Comparison of ENCODE assay signal across 15 cellular contexts in genomic region chr2:200735061-200735460, GRCh38.
A peak's percentile ranks its signal among the peaks of the same experiment; 100 is the strongest.
DNase-seq lines count a peak whose midpoint lies in the region; ATAC-seq and TF ChIP-seq lines count a peak whose summit lies in the region.
"Had no signal": no experiment of that assay in that cellular context is flagged by ENCODE, and none has a peak within 500 bp of the region (broad histone marks: within the 10 kb centered on the region; RNA-seq: fewer than 3 reads in every experiment).

No MANE protein-coding gene starts in this region.

- H3K79me2 ChIP-seq in SK-N-SH (ENCODE audit: insufficient read depth) (no peaks in the 10 kb centered on the region), trophoblast cell (ENCODE audit: control insufficient read depth, insufficient read depth, low read length, poor library complexity) (no peaks in the 10 kb centered on the region)

- H3K4me1 ChIP-seq in SK-N-SH (ENCODE audit: control insufficient read depth in 1 of 2, insufficient read depth in 2 of 2, low read depth in 1 of 2, low read length in 1 of 2) (peaks cover 0 to 7% of the 10 kb centered on the region in 2 experiments; a peak in 2 of 4 replicates), trophoblast cell (ENCODE audit: control insufficient read depth in 1 of 2, insufficient read depth in 2 of 2, low read length in 2 of 2) (no peaks in the 10 kb centered on the region)
- H3K4me1 ChIP-seq: SJCRH30 had no signal

- H3K14ac ChIP-seq in trophoblast cell (ENCODE audit: low read length) = no peak overlapping the region

- POLR2A ChIA-PET in SK-N-SH (lab: Yijun Ruan, JAX) = no interaction called here

- H3K27me3 ChIP-seq in SK-N-SH (ENCODE audit: insufficient read depth) = no peaks in the 10 kb centered on the region
- H3K27me3 ChIP-seq in trophoblast cell (ENCODE audit: insufficient read depth, low read length) = no peaks in the 10 kb centered on the region
- H3K27me3 ChIP-seq: SJCRH30 had no signal

- H3K79me1 ChIP-seq in trophoblast cell (ENCODE audit: low read length) = no peaks in the 10 kb centered on the region

- H3K9ac ChIP-seq in SK-N-SH = no peak overlapping the region
- no peak overlapping the region for H3K9ac ChIP-seq in trophoblast cell (ENCODE audit: low read length)

- no peak overlapping the region for H3K4ac ChIP-seq in trophoblast cell (ENCODE audit: low read depth, low read length)

- no peak for TF ChIP-seq RAD21 in SK-N-SH (IDR thresholded peaks at IDR 0.05; ENCODE audit: low read length)

- no peaks in the 10 kb centered on the region for H3K36me3 ChIP-seq in SK-N-SH (replicated peaks in 1 of 2; ENCODE audit: control insufficient read depth in 1 of 2, insufficient read depth in 2 of 2, low read length in 1 of 2)
- H3K36me3 ChIP-seq in trophoblast cell (ENCODE audit: control insufficient read depth in 1 of 2, insufficient read depth in 2 of 2, low read length in 2 of 2) = no peaks in the 10 kb centered on the region
- H3K36me3 ChIP-seq: SJCRH30, tibial artery had no signal

- H4K12ac ChIP-seq in trophoblast cell (ENCODE audit: low read depth, low read length) = no peak overlapping the region

- no peak overlapping the region for H4K8ac ChIP-seq in trophoblast cell (ENCODE audit: low read depth, low read length)

- CTCF ChIA-PET in SK-N-SH (lab: Yijun Ruan, JAX) = interaction anchor here (0.6 to 14.9 kb wide), 17 partner anchors 9 to 764 kb away, joined by 3 to 230 read pairs (median 4); no protein-coding TSS in a partner anchor

- H2AK5ac ChIP-seq in trophoblast cell (ENCODE audit: low read length) = no peak overlapping the region

- H2BK120ac ChIP-seq in trophoblast cell (ENCODE audit: insufficient read depth, low read length, poor library complexity) = no peak overlapping the region

- H3K4me2 ChIP-seq in SK-N-SH = no peak overlapping the region
- no peak overlapping the region for H3K4me2 ChIP-seq in trophoblast cell (ENCODE audit: low read length)

- no peak overlapping the region for H3K18ac ChIP-seq in trophoblast cell (ENCODE audit: low read length)

- H3K27ac ChIP-seq in SK-N-SH (ENCODE audit: low read depth in 2 of 2, low read length in 1 of 2) = no peak overlapping the region
- H3K27ac ChIP-seq in trophoblast cell (ENCODE audit: low read depth, low read length) = no peak overlapping the region
- H3K27ac ChIP-seq: 22Rv1, SJCRH30, tibial artery had no signal

- H3K9me2 ChIP-seq in SK-N-SH = no peaks in the 10 kb centered on the region

- H3K9me3 ChIP-seq in SK-N-SH = no peaks in the 10 kb centered on the region
- H3K9me3 ChIP-seq in trophoblast cell (ENCODE audit: insufficient read depth, low read depth, low read length) = no peaks in the 10 kb centered on the region
- H3K9me3 ChIP-seq: SJCRH30, tibial artery had no signal

- H3F3A ChIP-seq in SK-N-SH (replicated peaks; ENCODE audit: insufficient read depth) = peaks cover 5% of the 10 kb centered on the region

- 91% methylated on average over 3 of the region's 3 CpGs for WGBS in SK-N-SH (ENCODE audit: low lambda C conversion rate)
- WGBS in trophoblast cell (ENCODE audit: extremely low coverage, insufficient coverage, insufficient read length) = no CpG with 5 or more reads among the region's 3 CpGs

- no peak overlapping the region for H4K91ac ChIP-seq in trophoblast cell (ENCODE audit: low read depth, low read length)

- H3K23ac ChIP-seq in trophoblast cell (ENCODE audit: low read length) = no peak overlapping the region

- H3K4me3 ChIP-seq in SK-N-SH (ENCODE audit: low read depth in 2 of 2, low read length in 1 of 2) (no peak overlapping the region), trophoblast cell (ENCODE audit: low read depth, low read length) (no peak overlapping the region)
- H3K4me3 ChIP-seq: SJCRH30, tibial artery had no signal

- no peaks in the 10 kb centered on the region for H4K20me1 ChIP-seq in SK-N-SH (ENCODE audit: insufficient read depth)

- no peak overlapping the region for H2BK12ac ChIP-seq in trophoblast cell (ENCODE audit: low read length)

- ATAC-seq in SK-N-SH treated with all-trans-retinoic acid at 6 μM for 48 hours = no peak

- H2BK5ac ChIP-seq in trophoblast cell (ENCODE audit: low read depth, low read length, poor library complexity) = no peak overlapping the region

- H2AFZ ChIP-seq in SK-N-SH (ENCODE audit: low read depth) = peak overlapping the region; percentile 56; the same call in 1 of the 2 replicates
- H2AFZ ChIP-seq in trophoblast cell (ENCODE audit: insufficient read depth, low read length, poor library complexity) = no peak overlapping the region

- TF ChIP-seq EP300 in SK-N-SH (IDR thresholded peaks at IDR 0.05; ENCODE audit: borderline replicate concordance in 1 of 2, low read depth in 1 of 2, low read length in 1 of 2) = no peak

- DNase-seq in SK-N-SH = no peak
- DNase-seq in Ammon's horn (ENCODE audit: low spot score) = peak; percentile 74
- peak in 41 of 56 donors; percentile 2 to 87 (median 49) for DNase-seq in amygdala (lab: John Stamatoyannopoulos, UW)
- peak; percentile 75 for DNase-seq in midbrain (lab: John Stamatoyannopoulos, UW)
- DNase-seq in trophoblast cell = no peak
- no peak for DNase-seq in GM03348 (ENCODE audit: low spot score)
- no peak for DNase-seq in SKM-1 treated with dmso at 0.1 percent for 144 hours (lab: John Stamatoyannopoulos, UW; ENCODE audit: unreplicated experiment)
- DNase-seq: activated effector memory CD4-positive, alpha-beta T cell treated with Interleukin-2 at 50 U/mL for 16 hours; DMS153; naive B cell; NCI-H2029; tibial artery had no signal

- no peak for TF ChIP-seq CTCF in SK-N-SH (IDR thresholded peaks at IDR 0.05)

TF ChIP-seq in SK-N-SH, 30 proteins besides CTCF, POLR2A, EP300 and RAD21:
- no peak for TF ChIP-seq ZBTB33 (IDR thresholded peaks at IDR 0.05; ENCODE audit: borderline replicate concordance, low read depth)
- no peak for TF ChIP-seq PBX3 (IDR thresholded peaks at IDR 0.05)
- no peak for TF ChIP-seq FOXM1 (IDR thresholded peaks at IDR 0.05; ENCODE audit: low read depth)

TF ChIP-seq in SK-N-SH treated with all-trans-retinoic acid at 6 μM for 48 hours, 23 proteins besides CTCF, POLR2A, EP300 and RAD21:
- TF ChIP-seq GLIS3 (CRISPR knock-in tag; IDR thresholded peaks at IDR 0.05) (no peak), ESRRG (CRISPR knock-in tag; IDR thresholded peaks at IDR 0.05) (no peak), PATZ1 (CRISPR knock-in tag; IDR thresholded peaks at IDR 0.05; ENCODE audit: borderline replicate concordance) (no peak), POU6F1 (CRISPR knock-in tag; IDR thresholded peaks at IDR 0.05; ENCODE audit: borderline replicate concordance, low read depth) (no peak), BACH2 (CRISPR knock-in tag; IDR thresholded peaks at IDR 0.05; ENCODE audit: borderline replicate concordance) (no peak), SNAI2 (CRISPR knock-in tag; IDR thresholded peaks at IDR 0.05) (no peak)

Comparison
In these comparisons a context has a peak if more than half of its experiments do, and no peak if none do; other contexts are left out.
1. DNase-seq: peak in Ammon's horn (single experiment), amygdala (41 of 56) and midbrain (single experiment); none in SK-N-SH (single experiment), trophoblast cell (0 of 2), GM03348 (single experiment) and SKM-1 treated with dmso at 0.1 percent for 144 hours (single experiment).